8 cellular contexts compared by ENCODE assay signal in genomic region chr6:36984581-36985383, GRCh38. TPM values are rescaled to one million over a fixed set of nuclear protein-coding genes. Genes with fewer than 3 reads are reported as not detected.
DNase-seq lines count a peak whose midpoint lies in the region; ATAC-seq and TF ChIP-seq lines count a peak whose summit lies in the region.

No MANE protein-coding gene starts in this region.

- H3K4me1 ChIP-seq in duodenal mucosa (ENCODE audit: control insufficient read depth in 1 of 2, insufficient read depth in 2 of 2, low read length in 2 of 2): peaks cover 21 to 23% of the 10 kb centered on the region in 2 donors
- H3K4me1 ChIP-seq in mesenchymal stem cell (ENCODE audit: control insufficient read depth, insufficient read depth, low read depth, low read length): peaks cover 17% of the 10 kb centered on the region

- no peaks in the 10 kb centered on the region for H3K79me1 ChIP-seq in mesenchymal stem cell (replicated peaks; ENCODE audit: low read length, poor library complexity, severe bottlenecking)

- DNase-seq in AG10803 (ENCODE audit: low read depth) (peak; percentile 68), HT1080 (ENCODE audit: low read depth) (peak; percentile 76), WERI-Rb-1 (peak; percentile 79), mesenchymal stem cell (peak; percentile 87)
- DNase-seq in stimulated activated CD8-positive, alpha-beta memory T cell treated with anti-CD3 and anti-CD28 coated beads, Interleukin-7, amount 100 ng/mL, for 4 hours (ENCODE audit: low read depth in 2 of 2): peak; percentile 28 to 36

- H2BK120ac ChIP-seq in mesenchymal stem cell (ENCODE audit: low read depth, low read length): peak overlapping the region; percentile 80

- H2BK5ac ChIP-seq in mesenchymal stem cell (ENCODE audit: low read depth, low read length, poor library complexity, severe bottlenecking): peak overlapping the region; percentile 63

- H3K27ac ChIP-seq in WERI-Rb-1 (peak overlapping the region; percentile 90), duodenal mucosa (ENCODE audit: low read depth, low read length) (peak overlapping the region; percentile 28), mesenchymal stem cell (ENCODE audit: low read length, poor library complexity, severe bottlenecking) (no peak overlapping the region)

- H3K23ac ChIP-seq in mesenchymal stem cell (ENCODE audit: low read length in 2 of 2): peak overlapping the region in 1 of 2 experiments; percentile 34

- 3% methylated on average over 19 of the region's 19 CpGs for WGBS in mesenchymal stem cell

- peak overlapping the region in 1 of 2 experiments; percentile 78 for H3K14ac ChIP-seq in mesenchymal stem cell (ENCODE audit: low read length in 2 of 2)

- no peak overlapping the region for H2BK15ac ChIP-seq in mesenchymal stem cell (ENCODE audit: low read depth, poor library complexity, severe bottlenecking)

- H3K4me3 ChIP-seq in AG10803 (ENCODE audit: low read length): peak overlapping the region; percentile 99
- peak overlapping the region; percentile 92 for H3K4me3 ChIP-seq in WERI-Rb-1 (ENCODE audit: low read depth, low read length)
- peak overlapping the region; percentile 91 to 96 for H3K4me3 ChIP-seq in duodenal mucosa (ENCODE audit: low read depth in 1 of 2, low read length in 2 of 2)
- peak overlapping the region; percentile 90 to 99 for H3K4me3 ChIP-seq in mesenchymal stem cell (ENCODE audit: insufficient read depth in 1 of 2, low read depth in 1 of 2, low read length in 2 of 2)

- H2AK5ac ChIP-seq in mesenchymal stem cell (ENCODE audit: low read length, severe bottlenecking): peak overlapping the region; percentile 24

- peak overlapping the region; percentile 25 to 40 for H2BK12ac ChIP-seq in mesenchymal stem cell (ENCODE audit: low read length in 2 of 2)

- H3K4me2 ChIP-seq in mesenchymal stem cell (ENCODE audit: low read length, poor library complexity, severe bottlenecking): peak overlapping the region; percentile 86

- H3K36me3 ChIP-seq in WERI-Rb-1 (peaks cover 32% of the 10 kb centered on the region), duodenal mucosa (ENCODE audit: control insufficient read depth in 1 of 2, insufficient read depth in 2 of 2, low read length in 2 of 2) (no peaks in the 10 kb centered on the region), mesenchymal stem cell (ENCODE audit: control insufficient read depth in 1 of 2, insufficient read depth in 2 of 2, low read depth in 1 of 2, low read length in 2 of 2) (peaks cover 8 to 11% of the 10 kb centered on the region in 2 experiments)

- H3K4ac ChIP-seq in mesenchymal stem cell (ENCODE audit: low read depth in 1 of 2, low read length in 2 of 2): peak overlapping the region; percentile 59 to 73

- H3K27me3 ChIP-seq in WERI-Rb-1 (ENCODE audit: insufficient read depth, low read depth, severe bottlenecking): no peaks in the 10 kb centered on the region
- H3K27me3 ChIP-seq in duodenal mucosa (ENCODE audit: control insufficient read depth in 1 of 2, insufficient read depth in 2 of 2, low read length in 2 of 2): no peaks in the 10 kb centered on the region
- H3K27me3 ChIP-seq in mesenchymal stem cell (ENCODE audit: control insufficient read depth in 1 of 2, insufficient read depth in 1 of 2, low read length in 2 of 2): no peaks in the 10 kb centered on the region

- TF ChIP-seq CTCF in AG10803 (conservative IDR thresholded peaks at IDR 0.05; ENCODE audit: low read length) (no peak; the same call in 1 of the 2 replicates), WERI-Rb-1 (IDR thresholded peaks at IDR 0.05; ENCODE audit: low read depth, low read length) (no peak)

- H4K91ac ChIP-seq in mesenchymal stem cell (ENCODE audit: low read length): peak overlapping the region; percentile 74

- H3K18ac ChIP-seq in mesenchymal stem cell (ENCODE audit: low read depth in 1 of 2, low read length in 2 of 2): peak overlapping the region; percentile 68 to 87

- peak overlapping the region; percentile 87 to 91 for H3K9ac ChIP-seq in duodenal mucosa (ENCODE audit: low read depth in 1 of 2, low read length in 2 of 2)
- peak overlapping the region; percentile 98 for H3K9ac ChIP-seq in mesenchymal stem cell (ENCODE audit: low read length)

- no peak overlapping the region for H2AFZ ChIP-seq in mesenchymal stem cell (ENCODE audit: low read depth, low read length)

- H3K9me3 ChIP-seq in WERI-Rb-1 (ENCODE audit: severe bottlenecking) (no peaks in the 10 kb centered on the region), duodenal mucosa (ENCODE audit: control insufficient read depth in 1 of 2, low read length in 2 of 2) (no peaks in the 10 kb centered on the region), mesenchymal stem cell (ENCODE audit: control insufficient read depth, low read length) (no peaks in the 10 kb centered on the region)

- H4K8ac ChIP-seq in mesenchymal stem cell (ENCODE audit: low read length): peak overlapping the region; percentile 58

- ATAC-seq in GM19324 (IDR thresholded peaks at IDR 0.05; ENCODE audit: low FRiP score, unreplicated experiment) (no peak), GM21367 (IDR thresholded peaks at IDR 0.05; ENCODE audit: unreplicated experiment) (no peak)

RNA-seq across cellular contexts. Expression of gene MTCH1, which starts 1.2 kb away (rescaled TPM):
- 263 and 264 TPM in 2 replicates for total RNA-seq in HT1080 (2014; rRNA removed; shearing (Covaris generic))
- 154 and 175 TPM in 2 replicates for polyA plus RNA-seq in HT1080 (2015; cell fraction: cytosol; rRNA removed)
- polyA plus RNA-seq in HT1080 (2015; cell fraction: nucleus; rRNA removed): 146 and 154 TPM in 2 replicates
- polyA plus RNA-seq in mesenchymal stem cell (2013, experiment 1 of 2): 154 TPM
- 157 TPM for polyA plus RNA-seq in mesenchymal stem cell (2013, experiment 2 of 2)

RNA-seq across cellular contexts. Expression of gene FGD2, which starts 20.7 kb away (rescaled TPM):
- 0.08 TPM in 1 of 2 replicates, not detected in the other for total RNA-seq in HT1080 (2014; rRNA removed; shearing (Covaris generic))
- polyA plus RNA-seq in HT1080 (2015; cell fraction: cytosol; rRNA removed): not detected in 2 replicates
- polyA plus RNA-seq in HT1080 (2015; cell fraction: nucleus; rRNA removed): 0.06 TPM in 1 of 2 replicates, not detected in the other
- 0.03 TPM for polyA plus RNA-seq in mesenchymal stem cell (2013, experiment 1 of 2)
- not detected for polyA plus RNA-seq in mesenchymal stem cell (2013, experiment 2 of 2)

RNA-seq across cellular contexts. Expression of gene PI16, which starts 30.2 kb away (rescaled TPM):
- total RNA-seq in HT1080 (2014; rRNA removed; shearing (Covaris generic)): 0.08 TPM in 1 of 2 replicates, not detected in the other
- polyA plus RNA-seq in HT1080 (2015; cell fraction: cytosol; rRNA removed): 0.08 and 0.50 TPM in 2 replicates
- 0.46 and 0.47 TPM in 2 replicates for polyA plus RNA-seq in HT1080 (2015; cell fraction: nucleus; rRNA removed)
- polyA plus RNA-seq in mesenchymal stem cell (2013, experiment 1 of 2): not detected
- not detected for polyA plus RNA-seq in mesenchymal stem cell (2013, experiment 2 of 2)

Comparison
In these comparisons a context has a peak if more than half of its experiments do, and no peak if none do; other contexts are left out.
1. DNase-seq: peak in every context shown above with its lines; median percentile 87 in mesenchymal stem cell; 79 in WERI-Rb-1; 76 in HT1080; 68 in AG10803; 32 in stimulated activated CD8-positive, alpha-beta memory T cell treated with anti-CD3 and anti-CD28 coated beads, Interleukin-7, amount 100 ng/mL, for 4 hours.